26 cellular contexts compared by ENCODE assay signal in genomic region chr15:93271871-93272270, GRCh38.
"Had no signal": no experiment of that assay in that cellular context is flagged by ENCODE, and none has a peak within 500 bp of the region (broad histone marks: within the 10 kb centered on the region; RNA-seq: fewer than 3 reads in every experiment).

No MANE protein-coding gene starts in this region.

- H3K9me3 ChIP-seq: neutrophil, ovary, thyroid gland, transverse colon, vagina had no signal

- H3K4me2 ChIP-seq: smooth muscle cell had no signal

- H3K4me1 ChIP-seq: left ventricle myocardium inferior, right atrium auricular region, right lobe of liver, thyroid gland, transverse colon, upper lobe of left lung, vagina had no signal

- H3K36me3 ChIP-seq: neutrophil, ovary, right atrium auricular region, right lobe of liver, thyroid gland, transverse colon, upper lobe of left lung, vagina had no signal

- DNase-seq: hypothalamus; immature natural killer cell; left ventricle myocardium inferior; mesendoderm; naive B cell; natural killer cell; nephron progenitor cell; occipital lobe; ovary; right lobe of liver; stimulated activated CD4-positive, alpha-beta T cell treated with anti-CD3 and anti-CD28 coated beads, Interleukin-1b, Interleukin-23, amount 100 ng/mL, for 48 hours; stimulated activated CD4-positive, alpha-beta T cell treated with anti-CD3 and anti-CD28 coated beads, Interleukin-2, amount 100 ng/mL, for 48 hours; stimulated activated CD4-positive, alpha-beta T cell treated with anti-CD3 and anti-CD28 coated beads, Interleukin-4, amount 100 ng/mL, for 4 hours; stimulated activated CD8-positive, alpha-beta memory T cell treated with anti-CD3 and anti-CD28 coated beads, Interleukin-4, amount 100 ng/mL, for 48 hours; stimulated activated naive CD4-positive, alpha-beta T cell treated with Interleukin-2 at 50 U/mL for 16 hours; stimulated activated naive CD8-positive, alpha-beta T cell treated with anti-CD3 and anti-CD28 coated beads, Interleukin-15, amount 100 ng/mL, for 72 hours; substantia nigra; thyroid gland; transverse colon; upper lobe of left lung had no signal

- H3K27me3 ChIP-seq: ovary, right atrium auricular region, right lobe of liver, thyroid gland, transverse colon, upper lobe of left lung, vagina had no signal

- H3K27ac ChIP-seq: left ventricle myocardium inferior, neutrophil, ovary, right atrium auricular region, right lobe of liver, thyroid gland, transverse colon, upper lobe of left lung, vagina had no signal

- H3K4me3 ChIP-seq: left ventricle myocardium inferior, lung, ovary, right atrium auricular region, right lobe of liver, smooth muscle cell, thyroid gland, transverse colon, upper lobe of left lung, vagina had no signal

- ATAC-seq: natural killer cell; right lobe of liver; stimulated activated memory B cell treated with anti-CD40 and anti-IgM and Interleukin-4, amounts not matched to agents 10 μg/mL and 1 μg/mL and 100 μg/mL, for 72 hours; stimulated activated naive CD8-positive, alpha-beta T cell treated with anti-CD3 and anti-CD28 coated beads, Interleukin-15, amount 100 ng/mL, for 72 hours had no signal
